ENCODE assay signal across 28 cellular contexts in the genomic region with DNA sequence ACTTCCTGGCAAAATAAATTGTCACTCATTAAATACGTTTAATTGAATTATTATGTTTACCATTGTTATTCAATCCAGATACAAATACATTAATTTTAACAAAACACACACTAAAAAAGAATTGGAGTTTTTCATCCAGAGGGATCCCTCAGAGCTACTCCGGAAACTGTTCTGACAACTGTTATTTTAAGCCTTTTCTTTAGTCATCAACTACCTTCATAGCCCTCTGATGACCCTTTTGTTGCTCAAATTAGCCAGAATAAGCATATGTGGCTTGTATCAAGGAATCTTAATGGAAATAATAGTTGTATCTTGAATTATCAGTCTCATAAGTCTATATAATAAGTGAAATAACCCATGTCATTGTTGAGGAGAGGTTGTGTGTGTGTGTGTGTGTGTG.
A peak's percentile ranks its signal among the peaks of the same experiment; 100 is the strongest.
DNase-seq lines count a peak whose midpoint lies in the region; ATAC-seq, FAIRE-seq and TF ChIP-seq lines count a peak whose summit lies in the region.
"Had no signal": no experiment of that assay in that cellular context is flagged by ENCODE, and none has a peak within 500 bp of the region (broad histone marks: within the 10 kb centered on the region; RNA-seq: fewer than 3 reads in every experiment).

No MANE protein-coding gene starts in this region.

- H3K14ac ChIP-seq in H9 (ENCODE audit: insufficient read depth, low read length), result no peak overlapping the region

- H3K27me3 ChIP-seq in H9 (ENCODE audit: insufficient read depth, low read length), result no peaks in the 10 kb centered on the region
- no peaks in the 10 kb centered on the region for H3K27me3 ChIP-seq in K562 (ENCODE audit: control insufficient read depth in 2 of 2, insufficient read depth in 2 of 2, low read length in 2 of 2)
- no peaks in the 10 kb centered on the region for H3K27me3 ChIP-seq in neural progenitor cell
- H3K27me3 ChIP-seq: BE2C, BLaER1 had no signal

- WGBS in H9 (ENCODE audit: extremely low coverage, insufficient read length, low lambda C conversion rate), result no CpG with 5 or more reads among the region's 2 CpGs
- WGBS in K562 (ENCODE audit: insufficient coverage, low coverage, missing lambda C conversion rate), result 26% methylated on average over 2 of the region's 2 CpGs

- no peak overlapping the region for H3K4ac ChIP-seq in H9 (ENCODE audit: low read depth, low read length)

- H3K9me3 ChIP-seq in H9 (ENCODE audit: control insufficient read depth, low read depth, low read length) (no peaks in the 10 kb centered on the region), K562 (replicated peaks; ENCODE audit: control insufficient read depth, insufficient read depth, low read depth, low read length) (no peaks in the 10 kb centered on the region), neural progenitor cell (ENCODE audit: low read depth) (no peaks in the 10 kb centered on the region)
- H3K9me3 ChIP-seq: BE2C, BLaER1 had no signal

- no peak for TF ChIP-seq RAD21 in K562 (CRISPR knock-in tag; conservative IDR thresholded peaks at IDR 0.05 in 1 of 2, IDR thresholded peaks at IDR 0.05 in 1 of 2)

- H3K27ac ChIP-seq in H9 (ENCODE audit: insufficient read length, low read depth, low read length), result no peak overlapping the region
- H3K27ac ChIP-seq in K562 (ENCODE audit: extremely low read depth, low read depth, low read length), result no peak overlapping the region
- H3K27ac ChIP-seq in neural progenitor cell, result no peak overlapping the region
- H3K27ac ChIP-seq: BLaER1 had no signal

- H3K79me1 ChIP-seq in H9 (ENCODE audit: insufficient read depth, low read depth, low read length, poor library complexity, severe bottlenecking), result no peaks in the 10 kb centered on the region

- H2BK15ac ChIP-seq in H9 (ENCODE audit: low read depth, low read length), result no peak overlapping the region

- H3K4me2 ChIP-seq in H9 (ENCODE audit: insufficient read depth, insufficient read length, low read length) (no peak overlapping the region), K562 (ENCODE audit: insufficient read depth, low read length) (no peak overlapping the region), neural progenitor cell (no peak overlapping the region)
- H3K4me2 ChIP-seq: BLaER1 had no signal

- no peak overlapping the region for H3K23ac ChIP-seq in H9 (ENCODE audit: insufficient read length, low read depth, low read length)

- no peak overlapping the region for H2BK5ac ChIP-seq in H9 (ENCODE audit: insufficient read length, low read length)

- no peak for FAIRE-seq in K562 (lab: Jason Lieb, UNC)
- FAIRE-seq: A204.1, GM12878, GM12892, GM18507 had no signal

- H3K27ac Mint-ChIP-seq in H9 (peak overlapping the region in 2 of 3 experiments; percentile 17 to 44; a peak in 3 of 7 replicates), neural progenitor cell (no peak overlapping the region), MCF 10A (ENCODE audit: low read depth, unreplicated experiment) (no peak overlapping the region)
- H3K27ac Mint-ChIP-seq: CD14-positive monocyte; CD4-positive, alpha-beta memory T cell; CD4-positive, CD25-positive, alpha-beta regulatory T cell; CD8-positive, alpha-beta memory T cell had no signal

- intact Hi-C loops in K562 (cut with micrococcal nuclease) (no loop called here), MCF 10A (cut with micrococcal nuclease) (no loop called here)

- no TSS peak for BruUV-seq in K562 (replicated peaks; lab: Mats Ljungman, UMichigan)
- BruUV-seq in MCF 10A (replicated peaks; lab: Mats Ljungman, UMichigan), result no TSS peak

- H3K18ac ChIP-seq in H9 (ENCODE audit: insufficient read length, low read depth, low read length), result no peak overlapping the region

- H3K4me1 ChIP-seq in H9 (ENCODE audit: insufficient read depth, low read length) (peaks cover 3% of the 10 kb centered on the region), K562 (replicated peaks in 1 of 2; ENCODE audit: control insufficient read depth in 2 of 2, insufficient read depth in 2 of 2, low read length in 2 of 2) (peaks cover 0 to 6% of the 10 kb centered on the region in 2 experiments; a peak in 2 of 5 replicates), neural progenitor cell (peaks cover 6% of the 10 kb centered on the region)
- H3K4me1 ChIP-seq: BLaER1 had no signal

- no peak for TF ChIP-seq EP300 in K562 (IDR thresholded peaks at IDR 0.05; ENCODE audit: low read length)

- H3T11ph ChIP-seq in H9 (ENCODE audit: low read length), result no peak overlapping the region

- in situ Hi-C loops in K562 (cut with MboI), result no loop called here

- H3K27me3 Mint-ChIP-seq in H9 (ENCODE audit: low read depth), result no peaks in the 10 kb centered on the region
- no peaks in the 10 kb centered on the region for H3K27me3 Mint-ChIP-seq in neural progenitor cell (ENCODE audit: insufficient read depth, low read depth)
- no peaks in the 10 kb centered on the region for H3K27me3 Mint-ChIP-seq in MCF 10A (ENCODE audit: insufficient read depth, unreplicated experiment)
- H3K27me3 Mint-ChIP-seq: CD4-positive, alpha-beta memory T cell; CD4-positive, CD25-positive, alpha-beta regulatory T cell; CD8-positive, alpha-beta memory T cell had no signal

- no peaks in the 10 kb centered on the region for H3F3A ChIP-seq in neural progenitor cell (ENCODE audit: low read depth)

- H3K79me2 ChIP-seq in H9 (ENCODE audit: insufficient read depth, low read length) (no peaks in the 10 kb centered on the region), K562 (ENCODE audit: control insufficient read depth, insufficient read depth, low read length) (no peaks in the 10 kb centered on the region), neural progenitor cell (ENCODE audit: low read depth) (no peaks in the 10 kb centered on the region)

- no peak overlapping the region for H3K4me3 Mint-ChIP-seq in H9
- H3K4me3 Mint-ChIP-seq in neural progenitor cell, result no peak overlapping the region
- no peak overlapping the region for H3K4me3 Mint-ChIP-seq in MCF 10A (ENCODE audit: unreplicated experiment)
- H3K4me3 Mint-ChIP-seq: CD14-positive monocyte; CD4-positive, alpha-beta memory T cell; CD4-positive, CD25-positive, alpha-beta regulatory T cell; CD8-positive, alpha-beta memory T cell had no signal

- no peaks in the 10 kb centered on the region for H3K36me3 Mint-ChIP-seq in H9 (ENCODE audit: insufficient read depth in 1 of 3, low read depth in 3 of 3)
- H3K36me3 Mint-ChIP-seq in neural progenitor cell, result no peaks in the 10 kb centered on the region
- no peaks in the 10 kb centered on the region for H3K36me3 Mint-ChIP-seq in MCF 10A (ENCODE audit: insufficient read depth, unreplicated experiment)
- H3K36me3 Mint-ChIP-seq: CD14-positive monocyte; CD4-positive, alpha-beta memory T cell; CD4-positive, CD25-positive, alpha-beta regulatory T cell; CD8-positive, alpha-beta memory T cell had no signal

- no peak for TF ChIP-seq POLR2A in K562 (conservative IDR thresholded peaks at IDR 0.05)

- no peak for TF ChIP-seq CTCF in H9 (conservative IDR thresholded peaks at IDR 0.05)
- TF ChIP-seq CTCF in K562 (IDR thresholded peaks at IDR 0.05 in 2 of 3, conservative IDR thresholded peaks at IDR 0.05 in 1 of 3; ENCODE audit: insufficient read depth in 2 of 3, low read depth in 1 of 3, low read length in 3 of 3), result no peak
- TF ChIP-seq CTCF in neural progenitor cell (IDR thresholded peaks at IDR 0.05), result no peak
- no peak for TF ChIP-seq CTCF in MCF 10A (IDR thresholded peaks at IDR 0.05; ENCODE audit: unreplicated experiment)

- H4K8ac ChIP-seq in H9 (replicated peaks; ENCODE audit: insufficient read length, low read depth, low read length), result no peak overlapping the region

- no peak overlapping the region for H2AK5ac ChIP-seq in H9 (ENCODE audit: insufficient read length, low read length)

- H2BK120ac ChIP-seq in H9 (ENCODE audit: low read depth, low read length, poor library complexity, severe bottlenecking), result no peak overlapping the region

- no peaks in the 10 kb centered on the region for H3K9me3 Mint-ChIP-seq in H9
- no peaks in the 10 kb centered on the region for H3K9me3 Mint-ChIP-seq in neural progenitor cell
- no peaks in the 10 kb centered on the region for H3K9me3 Mint-ChIP-seq in MCF 10A (ENCODE audit: unreplicated experiment)

- peaks cover 10 to 11% of the 10 kb centered on the region in 2 experiments for H3K4me1 Mint-ChIP-seq in H9
- H3K4me1 Mint-ChIP-seq in neural progenitor cell, result peaks cover 11% of the 10 kb centered on the region
- H3K4me1 Mint-ChIP-seq in MCF 10A (ENCODE audit: insufficient read depth, unreplicated experiment), result no peaks in the 10 kb centered on the region
- H3K4me1 Mint-ChIP-seq: CD14-positive monocyte; CD4-positive, alpha-beta memory T cell; CD4-positive, CD25-positive, alpha-beta regulatory T cell; CD8-positive, alpha-beta memory T cell had no signal

- no peak overlapping the region for H2AFZ ChIP-seq in H9 (ENCODE audit: low read length)
- H2AFZ ChIP-seq in K562 (ENCODE audit: low read depth, low read length), result peak overlapping the region; percentile 43; the same call in 1 of the 2 replicates
- H2AFZ ChIP-seq in neural progenitor cell (replicated peaks), result peak overlapping the region; percentile 85

- H3K4me3 ChIP-seq in K562 (no peak overlapping the region), neural progenitor cell (no peak overlapping the region)
- H3K4me3 ChIP-seq: BLaER1, GM12878 had no signal

- POLR2A ChIA-PET in K562 (lab: Yijun Ruan, JAX), result interaction anchor here (0.6 kb wide), 1 partner anchor 15 kb away, joined by 4 read pairs; no protein-coding TSS in a partner anchor
- POLR2A ChIA-PET in MCF 10A (lab: Yijun Ruan, JAX), result no interaction called here

- ATAC-seq in K562 (no peak), HG03095 (IDR thresholded peaks at IDR 0.05; ENCODE audit: unreplicated experiment) (no peak)
- ATAC-seq: GM12878 had no signal

- H4K91ac ChIP-seq in H9 (ENCODE audit: insufficient read length, low read depth, low read length), result no peak overlapping the region

- H4K5ac ChIP-seq in H9 (ENCODE audit: insufficient read length, low read depth, low read length), result no peak overlapping the region

- H3K23me2 ChIP-seq in H9 (ENCODE audit: insufficient read length, low read depth, low read length, poor library complexity, severe bottlenecking), result no peaks in the 10 kb centered on the region

- H3K36me3 ChIP-seq in K562 (ENCODE audit: control insufficient read depth, insufficient read depth, low read length) (no peaks in the 10 kb centered on the region), neural progenitor cell (no peaks in the 10 kb centered on the region)
- H3K36me3 ChIP-seq: BE2C, BLaER1 had no signal

- H2BK12ac ChIP-seq in H9 (ENCODE audit: insufficient read length, low read depth, low read length), result no peak overlapping the region

- no peaks in the 10 kb centered on the region for H3K9me1 ChIP-seq in K562 (ENCODE audit: control insufficient read depth, insufficient read depth, low read length)

- H3K56ac ChIP-seq in H9 (ENCODE audit: insufficient read length, low read depth, low read length), result no peak overlapping the region

- no peaks in the 10 kb centered on the region for H4K20me1 ChIP-seq in H9 (ENCODE audit: control insufficient read depth, insufficient read depth, insufficient read length)
- H4K20me1 ChIP-seq in K562 (replicated peaks; ENCODE audit: control insufficient read depth, insufficient read depth, low read length), result no peaks in the 10 kb centered on the region
- no peaks in the 10 kb centered on the region for H4K20me1 ChIP-seq in neural progenitor cell (ENCODE audit: low read depth)
- H4K20me1 ChIP-seq: BLaER1 had no signal

- CTCF ChIA-PET in K562 (lab: Yijun Ruan, JAX; ENCODE audit: low intra/inter-chr PET ratio), result no interaction called here
- CTCF ChIA-PET in MCF 10A (lab: Yijun Ruan, JAX), result interaction anchor here (0.6 to 0.8 kb wide), 2 partner anchors 8 to 334 kb away, joined by 3 read pairs; no protein-coding TSS in a partner anchor

- no peak overlapping the region for H2BK20ac ChIP-seq in H9 (ENCODE audit: low read depth, low read length, poor library complexity, severe bottlenecking)

- H3K9ac ChIP-seq in H9 (ENCODE audit: extremely low read depth, insufficient read length, low read length) (no peak overlapping the region), K562 (ENCODE audit: insufficient read depth in 1 of 2, low read depth in 2 of 2, low read length in 2 of 2) (no peak overlapping the region), neural progenitor cell (no peak overlapping the region)
- H3K9ac ChIP-seq: BLaER1 had no signal

- DNase-seq in H9, result no peak
- no peak for DNase-seq in K562 (ENCODE audit: extremely low read depth in 1 of 4, low spot score in 3 of 4)
- DNase-seq in neural progenitor cell (ENCODE audit: low spot score), result no peak
- no peak for DNase-seq in MCF 10A (ENCODE audit: unreplicated experiment)
- DNase-seq in stimulated activated CD4-positive, alpha-beta T cell treated with anti-CD3 and anti-CD28 coated beads, Interleukin-15, amount 100 ng/mL, for 24 hours, result no peak
- DNase-seq in KG1 (lab: John Stamatoyannopoulos, UW), result no peak
- DNase-seq: 8988T; ACHN; BE2C; C1 segment of cervical spinal cord; CD4-positive, alpha-beta memory T cell; CD4-positive, CD25-positive, alpha-beta regulatory T cell; CD8-positive, alpha-beta memory T cell; COR-L47; DMS 273 treated with DMSO at 0.1 percent for 48 hours; DMS153; DMS53; DMS79; DND-41; EL; GDM1 had no signal

Comparison
In these comparisons a context has a peak if more than half of its experiments do, and no peak if none do; other contexts are left out.
1. H3K27ac Mint-ChIP-seq: peak in H9 (2 of 3); none in neural progenitor cell (single experiment) and MCF 10A (single experiment).